ENCODE assay signal across 16 cellular contexts in genomic region chr6:37072526-37072925, GRCh38.
DNase-seq lines count a peak whose midpoint lies in the region; ATAC-seq and TF ChIP-seq lines count a peak whose summit lies in the region.
"Had no signal": no experiment of that assay in that cellular context is flagged by ENCODE, and none has a peak within 500 bp of the region (broad histone marks: within the 10 kb centered on the region; RNA-seq: fewer than 3 reads in every experiment).

No MANE protein-coding gene starts in this region.

- H3K27ac ChIP-seq in BLaER1 treated with 17β-estradiol and CSF1 and Interleukin-3, amounts not matched to agents 10 nM and 100 nM: peak overlapping the region in 10 of 11 experiments; percentile 7 to 91 (median 74); a peak in 19 of 22 replicates
- H3K27ac ChIP-seq in DND-41 (ENCODE audit: low read length) (no peak overlapping the region), RWPE1 (peak overlapping the region; percentile 81), iPS-18a (ENCODE audit: low read length) (no peak overlapping the region), Karpas-422 (ENCODE audit: low read length) (no peak overlapping the region)
- H3K27ac ChIP-seq: colonic mucosa, esophagus muscularis mucosa, upper lobe of left lung had no signal

- no peaks in the 10 kb centered on the region for H4K20me1 ChIP-seq in BLaER1 treated with 17β-estradiol and CSF1 and Interleukin-3, amounts not matched to agents 10 nM and 100 nM
- no peaks in the 10 kb centered on the region for H4K20me1 ChIP-seq in DND-41 (ENCODE audit: insufficient read depth, low read length)
- no peaks in the 10 kb centered on the region for H4K20me1 ChIP-seq in Karpas-422 (ENCODE audit: insufficient read depth, low read depth, low read length)

- H3K79me2 ChIP-seq in DND-41 (ENCODE audit: insufficient read depth, low read length) (no peaks in the 10 kb centered on the region), Karpas-422 (ENCODE audit: low read length) (no peaks in the 10 kb centered on the region)

- DNase-seq in DND-41 (peak; percentile 66), RWPE1 (ENCODE audit: low spot score) (no peak), Karpas-422 (no peak), NCI-H1105 (lab: John Stamatoyannopoulos, UW) (no peak)
- no peak for DNase-seq in activated CD4-positive, CD25-positive, alpha-beta regulatory T cell (lab: John Stamatoyannopoulos, UW)
- DNase-seq: amygdala; C1 segment of cervical spinal cord; colonic mucosa; head of caudate nucleus; NCI-H1694 treated with DMSO at 0.1 percent for 48 hours; stimulated activated CD8-positive, alpha-beta memory T cell treated with anti-CD3 and anti-CD28 coated beads, Interleukin-4, amount 100 ng/mL, for 48 hours; upper lobe of left lung had no signal

- peak; percentile 84 for ATAC-seq in DND-41 (ENCODE audit: insufficient read depth, low read depth)
- no peak for ATAC-seq in GM18868 (IDR thresholded peaks at IDR 0.05; ENCODE audit: unreplicated experiment)

- no peaks in the 10 kb centered on the region for H3K36me3 ChIP-seq in BLaER1 treated with 17β-estradiol and CSF1 and Interleukin-3, amounts not matched to agents 10 nM and 100 nM
- H3K36me3 ChIP-seq in DND-41 (ENCODE audit: insufficient read depth, low read length) (no peaks in the 10 kb centered on the region), iPS-18a (ENCODE audit: control insufficient read depth, low read depth, low read length) (no peaks in the 10 kb centered on the region), Karpas-422 (ENCODE audit: insufficient read depth, low read length) (no peaks in the 10 kb centered on the region)
- H3K36me3 ChIP-seq: colonic mucosa, esophagus muscularis mucosa, upper lobe of left lung had no signal

- TF ChIP-seq CTCF in DND-41 (IDR thresholded peaks at IDR 0.05; ENCODE audit: borderline replicate concordance, extremely low read depth, low read length, poor library complexity, severe bottlenecking) (no peak), RWPE1 (conservative IDR thresholded peaks at IDR 0.05; ENCODE audit: low read depth) (no peak)

- CTCF ChIA-PET in RWPE1 (lab: Yijun Ruan, JAX): interaction anchor here (1.3 kb wide), 1 partner anchor 21 kb away, joined by 6 read pairs; no protein-coding TSS in a partner anchor

- no peak overlapping the region; a peak in 1 of 20 replicates for H3K4me3 ChIP-seq in BLaER1 treated with 17β-estradiol and CSF1 and Interleukin-3, amounts not matched to agents 10 nM and 100 nM
- H3K4me3 ChIP-seq in DND-41 (ENCODE audit: low read depth in 1 of 2, low read length in 2 of 2): no peak overlapping the region
- no peak overlapping the region for H3K4me3 ChIP-seq in iPS-18a (ENCODE audit: low read length)
- no peak overlapping the region for H3K4me3 ChIP-seq in Karpas-422 (ENCODE audit: low read length)
- H3K4me3 ChIP-seq: colonic mucosa, esophagus muscularis mucosa, upper lobe of left lung had no signal

- no peaks in the 10 kb centered on the region for H3K27me3 ChIP-seq in BLaER1 treated with 17β-estradiol and CSF1 and Interleukin-3, amounts not matched to agents 10 nM and 100 nM
- no peaks in the 10 kb centered on the region for H3K27me3 ChIP-seq in DND-41 (ENCODE audit: insufficient read depth, low read length, poor library complexity)
- H3K27me3 ChIP-seq in iPS-18a (ENCODE audit: control insufficient read depth, insufficient read depth, low read length): no peaks in the 10 kb centered on the region
- H3K27me3 ChIP-seq in Karpas-422 (ENCODE audit: low read length): no peaks in the 10 kb centered on the region
- H3K27me3 ChIP-seq: colonic mucosa, esophagus muscularis mucosa, upper lobe of left lung had no signal

- H2AFZ ChIP-seq in DND-41 (ENCODE audit: low read depth, low read length): no peak overlapping the region
- H2AFZ ChIP-seq in Karpas-422 (ENCODE audit: low read length): no peak overlapping the region

- H3K9ac ChIP-seq in BLaER1 treated with 17β-estradiol and CSF1 and Interleukin-3, amounts not matched to agents 10 nM and 100 nM: peak overlapping the region in 8 of 11 experiments; percentile 24 to 76 (median 54); a peak in 13 of 22 replicates
- H3K9ac ChIP-seq in DND-41 (ENCODE audit: low read depth, low read length) (no peak overlapping the region), iPS-18a (ENCODE audit: low read length) (peak overlapping the region; percentile 22), Karpas-422 (ENCODE audit: low read length) (no peak overlapping the region)

- peaks cover 65 to 81% (median 75%) of the 10 kb centered on the region in 10 experiments for H3K4me1 ChIP-seq in BLaER1 treated with 17β-estradiol and CSF1 and Interleukin-3, amounts not matched to agents 10 nM and 100 nM
- H3K4me1 ChIP-seq in DND-41 (ENCODE audit: insufficient read depth, low read length): peaks cover 12% of the 10 kb centered on the region
- peaks cover 23% of the 10 kb centered on the region for H3K4me1 ChIP-seq in iPS-18a (ENCODE audit: control insufficient read depth, low read depth, low read length)
- no peaks in the 10 kb centered on the region for H3K4me1 ChIP-seq in Karpas-422 (ENCODE audit: low read length)
- H3K4me1 ChIP-seq: colonic mucosa had no signal

- H3K9me2 ChIP-seq in Karpas-422 (replicated peaks; ENCODE audit: insufficient read depth, low read length): no peaks in the 10 kb centered on the region

- POLR2A ChIA-PET in RWPE1 (lab: Yijun Ruan, JAX; ENCODE audit: low non-redundant PET): no interaction called here

- H3K4me2 ChIP-seq in BLaER1 treated with 17β-estradiol and CSF1 and Interleukin-3, amounts not matched to agents 10 nM and 100 nM: peak overlapping the region; percentile 69 to 97 (median 83)
- H3K4me2 ChIP-seq in DND-41 (ENCODE audit: insufficient read depth, low read length): no peak overlapping the region
- no peak overlapping the region for H3K4me2 ChIP-seq in Karpas-422 (ENCODE audit: low read depth, low read length, poor library complexity, severe bottlenecking)

- peaks cover 0 to 14% (median 8%) of the 10 kb centered on the region in 11 experiments; a peak in 11 of 22 replicates for H3K9me3 ChIP-seq in BLaER1 treated with 17β-estradiol and CSF1 and Interleukin-3, amounts not matched to agents 10 nM and 100 nM (replicated peaks in 1 of 11)
- no peaks in the 10 kb centered on the region for H3K9me3 ChIP-seq in DND-41 (ENCODE audit: insufficient read depth, low read length, severe bottlenecking)
- H3K9me3 ChIP-seq in iPS-18a (ENCODE audit: control insufficient read depth, low read depth, low read length): no peaks in the 10 kb centered on the region
- no peaks in the 10 kb centered on the region; the same call in 1 of the 2 replicates for H3K9me3 ChIP-seq in Karpas-422 (ENCODE audit: low read length)
- H3K9me3 ChIP-seq: colonic mucosa, esophagus muscularis mucosa, upper lobe of left lung had no signal

Comparison
In these comparisons a context has a peak if more than half of its experiments do, and no peak if none do; other contexts are left out.
1. H3K27ac ChIP-seq: peak in BLaER1 treated with 17β-estradiol and CSF1 and Interleukin-3, amounts not matched to agents 10 nM and 100 nM (10 of 11) and RWPE1 (single experiment); none in DND-41 (single experiment), iPS-18a (single experiment) and Karpas-422 (single experiment).
2. H3K4me2 ChIP-seq: peak in BLaER1 treated with 17β-estradiol and CSF1 and Interleukin-3, amounts not matched to agents 10 nM and 100 nM (11 of 11); none in DND-41 (single experiment) and Karpas-422 (single experiment).
3. H3K9ac ChIP-seq: peak in BLaER1 treated with 17β-estradiol and CSF1 and Interleukin-3, amounts not matched to agents 10 nM and 100 nM (8 of 11) and iPS-18a (single experiment); none in DND-41 (single experiment) and Karpas-422 (single experiment).